Comparison of ENCODE assay signal across 8 cellular contexts in the genomic region with DNA sequence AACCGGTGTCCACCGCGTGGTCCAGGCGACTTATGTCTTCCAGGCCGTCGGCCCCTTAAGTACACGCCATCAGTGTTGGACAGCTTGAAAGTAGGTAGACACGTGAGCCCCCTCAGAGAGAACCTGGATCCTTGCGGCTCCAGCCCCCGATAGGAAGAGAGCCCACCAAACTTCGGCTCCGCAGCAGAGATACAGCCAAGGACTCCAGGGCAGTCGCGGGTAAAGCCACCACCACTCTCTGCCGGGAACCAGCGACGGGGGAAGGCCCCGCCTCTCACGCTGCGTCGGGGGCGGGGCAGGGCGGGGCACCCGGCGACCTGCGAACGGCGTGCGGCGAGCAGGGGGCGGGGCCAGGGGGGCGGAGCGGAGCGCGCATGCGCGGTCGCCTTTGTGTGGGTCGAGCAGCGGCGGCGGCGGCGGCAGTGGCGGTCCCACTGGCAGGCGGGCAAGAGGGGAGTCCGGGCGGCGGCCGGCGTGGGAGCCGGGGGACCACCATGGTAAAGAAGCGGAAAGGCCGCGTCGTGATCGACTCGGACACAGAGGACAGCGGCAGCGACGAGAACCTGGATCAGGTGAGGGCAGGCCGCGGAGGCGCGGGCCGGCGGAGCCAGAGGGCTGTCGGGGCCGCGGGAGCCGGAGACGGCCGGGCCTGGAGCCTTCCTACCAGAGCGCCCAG. TPM values are rescaled to one million over a fixed set of nuclear protein-coding genes. Genes with fewer than 3 reads are reported as not detected.
DNase-seq lines count a peak whose midpoint lies in the region; ATAC-seq lines count a peak whose summit lies in the region.

A gene (plus strand): TSS at position 354 of the 676 bp plus-strand sequence. CDS start 21 bp downstream, at position 375.

- peaks cover 0 to 2% (median 0%) of the 10 kb centered on the region in 11 donors for H3K9me3 Mint-ChIP-seq in naive thymus-derived CD4-positive, alpha-beta T cell
- no peaks in the 10 kb centered on the region for H3K9me3 Mint-ChIP-seq in stimulated activated memory B cell treated with anti-CD40 and anti-IgM and Interleukin-4, amounts not matched to agents 10 μg/mL and 1 μg/mL and 100 μg/mL, for 72 hours

- H3K4me1 Mint-ChIP-seq in naive thymus-derived CD4-positive, alpha-beta T cell, result peaks cover 34 to 53% (median 43%) of the 10 kb centered on the region in 7 donors
- H3K4me1 Mint-ChIP-seq in stimulated activated memory B cell treated with anti-CD40 and anti-IgM and Interleukin-4, amounts not matched to agents 10 μg/mL and 1 μg/mL and 100 μg/mL, for 72 hours, result peaks cover 51% of the 10 kb centered on the region

- DNase-seq in DMS53 treated with DMSO at 0.1 percent for 48 hours (lab: John Stamatoyannopoulos, UW; ENCODE audit: unreplicated experiment) (peak; percentile 47), RPMI8226 (peak; percentile 89), fibroblast of gingiva (ENCODE audit: low read depth) (peak; percentile 86)
- peak; percentile 96 to 98 for DNase-seq in activated T-helper 1 cell treated with anti-CD3 and anti-CD28 coated beads, Interleukin-2, amount 50 U/mL, for 16 hours (ENCODE audit: low read depth in 1 of 2, low spot score in 1 of 2)
- DNase-seq in naive thymus-derived CD4-positive, alpha-beta T cell, result peak; percentile 92 to 100 (median 96)

- peak within 1 kb of the TSS; percentile 74 to 98 (median 93) for H3K27ac Mint-ChIP-seq in naive thymus-derived CD4-positive, alpha-beta T cell
- peak within 1 kb of the TSS; percentile 79 for H3K27ac Mint-ChIP-seq in stimulated activated memory B cell treated with anti-CD40 and anti-IgM and Interleukin-4, amounts not matched to agents 10 μg/mL and 1 μg/mL and 100 μg/mL, for 72 hours

- CTCF ChIA-PET in naive thymus-derived CD4-positive, alpha-beta T cell (lab: Charles Lee), result no interaction called here

- H3K36me3 Mint-ChIP-seq in naive thymus-derived CD4-positive, alpha-beta T cell, result peaks cover 0 to 7% (median 0%) of the 10 kb centered on the region in 5 donors
- no peaks in the 10 kb centered on the region for H3K36me3 Mint-ChIP-seq in stimulated activated memory B cell treated with anti-CD40 and anti-IgM and Interleukin-4, amounts not matched to agents 10 μg/mL and 1 μg/mL and 100 μg/mL, for 72 hours

- H3K9me3 ChIP-seq in KOPT-K1 (ENCODE audit: insufficient read depth, low read length, poor library complexity, severe bottlenecking), result no peaks in the 10 kb centered on the region
- no peaks in the 10 kb centered on the region for H3K9me3 ChIP-seq in naive thymus-derived CD4-positive, alpha-beta T cell (ENCODE audit: control insufficient read depth in 2 of 3, low read length in 3 of 3)

- peak within 1 kb of the TSS; percentile 98 for H3K4me3 ChIP-seq in naive thymus-derived CD4-positive, alpha-beta T cell (ENCODE audit: low read length)

- peaks cover 6 to 16% of the 10 kb centered on the region in 2 donors for H3K4me1 ChIP-seq in naive thymus-derived CD4-positive, alpha-beta T cell (ENCODE audit: control insufficient read depth in 2 of 2, insufficient read depth in 2 of 2, low read length in 2 of 2)

- H3K27me3 Mint-ChIP-seq in naive thymus-derived CD4-positive, alpha-beta T cell, result no peaks in the 10 kb centered on the region
- H3K27me3 Mint-ChIP-seq in stimulated activated memory B cell treated with anti-CD40 and anti-IgM and Interleukin-4, amounts not matched to agents 10 μg/mL and 1 μg/mL and 100 μg/mL, for 72 hours, result no peaks in the 10 kb centered on the region

- peak; percentile 76 for ATAC-seq in GM21737 (IDR thresholded peaks at IDR 0.05; ENCODE audit: unreplicated experiment)
- ATAC-seq in naive thymus-derived CD4-positive, alpha-beta T cell, result peak; percentile 99
- peak; percentile 98 for ATAC-seq in stimulated activated memory B cell treated with anti-CD40 and anti-IgM and Interleukin-4, amounts not matched to agents 10 μg/mL and 1 μg/mL and 100 μg/mL, for 72 hours

- peak within 1 kb of the TSS; percentile 74 for H3K27ac ChIP-seq in KOPT-K1 (ENCODE audit: low read depth, low read length, poor library complexity, severe bottlenecking)
- peak within 1 kb of the TSS; percentile 81 for H3K27ac ChIP-seq in naive thymus-derived CD4-positive, alpha-beta T cell (ENCODE audit: low read depth, low read length)

- no peaks in the 10 kb centered on the region for H3K27me3 ChIP-seq in naive thymus-derived CD4-positive, alpha-beta T cell (ENCODE audit: control insufficient read depth in 2 of 2, insufficient read depth in 2 of 2, low read length in 2 of 2)

- H3K4me3 Mint-ChIP-seq in naive thymus-derived CD4-positive, alpha-beta T cell, result peak within 1 kb of the TSS; percentile 86 to 96 (median 95)
- H3K4me3 Mint-ChIP-seq in stimulated activated memory B cell treated with anti-CD40 and anti-IgM and Interleukin-4, amounts not matched to agents 10 μg/mL and 1 μg/mL and 100 μg/mL, for 72 hours, result peak within 1 kb of the TSS; percentile 94

- no peaks in the 10 kb centered on the region for H3K36me3 ChIP-seq in KOPT-K1 (ENCODE audit: insufficient read depth, low read length)
- peaks cover 0 to 6% (median 0%) of the 10 kb centered on the region in 3 experiments for H3K36me3 ChIP-seq in naive thymus-derived CD4-positive, alpha-beta T cell (ENCODE audit: control insufficient read depth in 2 of 3, insufficient read depth in 3 of 3, low read length in 3 of 3)

- intact Hi-C loops in naive thymus-derived CD4-positive, alpha-beta T cell (cut with micrococcal nuclease), result loop anchor here (1.0 to 5.0 kb wide), 12 partner anchors 15 to 725 kb away; a partner anchor contains a TSS

- POLR2A ChIA-PET in naive thymus-derived CD4-positive, alpha-beta T cell (lab: Charles Lee), result interaction anchor here (1.0 to 1.2 kb wide), 4 partner anchors 15 to 522 kb away, joined by 3 to 10 read pairs (median 4); a partner anchor contains a TSS

RNA-seq across cellular contexts. Expression of the gene that starts here (rescaled TPM):
- total RNA-seq in naive thymus-derived CD4-positive, alpha-beta T cell, result 10 to 100 TPM; 34.0 to 41.3 (median 37.2) TPM
- 10 to 100 TPM; 11.7 to 22.5 TPM for polyA plus RNA-seq in naive thymus-derived CD4-positive, alpha-beta T cell

Comparison
In these comparisons a context has a peak if more than half of its experiments do, and no peak if none do; other contexts are left out.
1. Peak in every context shown above with its lines: DNase-seq, ATAC-seq, H3K4me3 ChIP-seq and H3K27ac ChIP-seq.
2. DNase-seq: peak in every context shown above with its lines; median percentile 97 in activated T-helper 1 cell treated with anti-CD3 and anti-CD28 coated beads, Interleukin-2, amount 50 U/mL, for 16 hours; 96 in naive thymus-derived CD4-positive, alpha-beta T cell; 89 in RPMI8226; 86 in fibroblast of gingiva; 47 in DMS53 treated with DMSO at 0.1 percent for 48 hours.